In genomic region chr10:75956624-75957023, GRCh38 we compare ENCODE assay signal across 12 cellular contexts.
DNase-seq lines count a peak whose midpoint lies in the region; ATAC-seq and TF ChIP-seq lines count a peak whose summit lies in the region.
"Had no signal": no experiment of that assay in that cellular context is flagged by ENCODE, and none has a peak within 500 bp of the region (broad histone marks: within the 10 kb centered on the region; RNA-seq: fewer than 3 reads in every experiment).

No MANE protein-coding gene starts in this region.

- H3K27me3 ChIP-seq in KMS-11 (ENCODE audit: insufficient read depth, low read depth): no peaks in the 10 kb centered on the region
- H3K27me3 ChIP-seq in WERI-Rb-1 (ENCODE audit: insufficient read depth, low read depth, severe bottlenecking): no peaks in the 10 kb centered on the region
- H3K27me3 ChIP-seq: ovary had no signal

- H3K4me3 ChIP-seq in GM12865 (ENCODE audit: low read depth, low read length) (no peak overlapping the region), KMS-11 (IDR thresholded peaks at IDR 0.05; ENCODE audit: insufficient read depth, low read depth, low read length) (no peak overlapping the region), WERI-Rb-1 (ENCODE audit: low read depth, low read length) (no peak overlapping the region)
- H3K4me3 ChIP-seq: ovary had no signal

- H3K27ac ChIP-seq in KMS-11 (no peak overlapping the region), WERI-Rb-1 (peak overlapping the region; percentile 75)
- H3K27ac ChIP-seq: ovary had no signal

- H3K4me1 ChIP-seq in KMS-11 (ENCODE audit: low read depth, poor library complexity, severe bottlenecking): no peaks in the 10 kb centered on the region

- H3K9me3 ChIP-seq in WERI-Rb-1 (ENCODE audit: severe bottlenecking): no peaks in the 10 kb centered on the region
- H3K9me3 ChIP-seq: ovary had no signal

- H4K20me1 ChIP-seq in KMS-11 (ENCODE audit: insufficient read depth): no peaks in the 10 kb centered on the region

- no peak for TF ChIP-seq CTCF in GM12865 (IDR thresholded peaks at IDR 0.05; ENCODE audit: insufficient read depth, low read depth, low read length, missing control alignments)
- TF ChIP-seq CTCF in KMS-11 (conservative IDR thresholded peaks at IDR 0.05; ENCODE audit: low read depth, low read length): no peak
- TF ChIP-seq CTCF in WERI-Rb-1 (IDR thresholded peaks at IDR 0.05; ENCODE audit: low read depth, low read length): no peak

- peak; percentile 7 for DNase-seq in GM12865 (ENCODE audit: low read depth)
- DNase-seq in WERI-Rb-1: peak; percentile 35
- DNase-seq in lung microvascular endothelial cell (ENCODE audit: low read depth in 2 of 2): peak; percentile 7 to 23
- DNase-seq in NCI-H510A treated with DMSO at 0.1 percent for 48 hours (lab: John Stamatoyannopoulos, UW): no peak
- no peak for DNase-seq in NCI-H1694 treated with DMSO at 0.1 percent for 48 hours (lab: John Stamatoyannopoulos, UW)
- no peak for DNase-seq in effector CD4-positive, alpha-beta T cell
- DNase-seq: activated CD4-positive, alpha-beta T cell treated with anti-CD3 and anti-CD28 coated beads for 36 hours; COR-L47; foreskin melanocyte; ovary had no signal

- H3K79me2 ChIP-seq in KMS-11 (ENCODE audit: insufficient read depth, low read depth): no peaks in the 10 kb centered on the region

- no peak for ATAC-seq in HG03196 (IDR thresholded peaks at IDR 0.05; ENCODE audit: unreplicated experiment)
- ATAC-seq: activated CD4-positive, alpha-beta T cell treated with anti-CD3 and anti-CD28 coated beads for 36 hours had no signal

- no peak overlapping the region for H3K9ac ChIP-seq in KMS-11

- H2AFZ ChIP-seq in KMS-11 (ENCODE audit: low read depth): 0 out of 2 replicates have a peak overlapping the region, but pooled peaks have one; percentile 20

- H3K36me3 ChIP-seq in KMS-11 (ENCODE audit: insufficient read depth) (no peaks in the 10 kb centered on the region), WERI-Rb-1 (no peaks in the 10 kb centered on the region)
- H3K36me3 ChIP-seq: ovary had no signal

- no peak overlapping the region for H3K4me2 ChIP-seq in KMS-11

Comparison
In these comparisons a context has a peak if more than half of its experiments do, and no peak if none do; other contexts are left out.
1. DNase-seq: peak in GM12865 (single experiment), WERI-Rb-1 (single experiment) and lung microvascular endothelial cell (2 of 2); none in NCI-H510A treated with DMSO at 0.1 percent for 48 hours (single experiment), NCI-H1694 treated with DMSO at 0.1 percent for 48 hours (single experiment) and effector CD4-positive, alpha-beta T cell (single experiment).